ENCODE assay signal across 12 cellular contexts in genomic region chr12:51683763-51684357, GRCh38.
A peak's percentile ranks its signal among the peaks of the same experiment; 100 is the strongest.
DNase-seq lines count a peak whose midpoint lies in the region; FAIRE-seq and TF ChIP-seq lines count a peak whose summit lies in the region.
"Had no signal": no experiment of that assay in that cellular context is flagged by ENCODE, and none has a peak within 500 bp of the region (broad histone marks: within the 10 kb centered on the region; RNA-seq: fewer than 3 reads in every experiment).

No MANE protein-coding gene starts in this region.

- POLR2A ChIA-PET in endothelial cell of umbilical vein (lab: Charles Lee) = interaction anchor here (1.5 kb wide), 1 partner anchor 8 kb away, joined by 4 read pairs; no protein-coding TSS in a partner anchor

- no peak overlapping the region for H3K4me3 Mint-ChIP-seq in neural progenitor cell
- H3K4me3 Mint-ChIP-seq in activated naive CD4-positive, alpha-beta T cell treated with anti-CD3 and anti-CD28 coated beads for 36 hours = no peak overlapping the region

- H3K27me3 Mint-ChIP-seq in neural progenitor cell (ENCODE audit: insufficient read depth, low read depth) = peaks cover 2% of the 10 kb centered on the region
- H3K27me3 Mint-ChIP-seq in activated naive CD4-positive, alpha-beta T cell treated with anti-CD3 and anti-CD28 coated beads for 36 hours (ENCODE audit: low read depth) = no peaks in the 10 kb centered on the region

- peaks cover 8% of the 10 kb centered on the region for H3K36me3 Mint-ChIP-seq in neural progenitor cell
- H3K36me3 Mint-ChIP-seq in activated naive CD4-positive, alpha-beta T cell treated with anti-CD3 and anti-CD28 coated beads for 36 hours (ENCODE audit: low read depth) = no peaks in the 10 kb centered on the region

- DNase-seq in DMS53 treated with DMSO at 0.1 percent for 48 hours (lab: John Stamatoyannopoulos, UW; ENCODE audit: unreplicated experiment) (peak; percentile 33), NCI-H460 (ENCODE audit: extremely low read depth, low read depth) (peak; percentile 18), endothelial cell of umbilical vein (ENCODE audit: low read depth, low spot score) (peak; percentile 91), neural progenitor cell (ENCODE audit: low spot score) (no peak), NCI-H510A treated with DMSO at 0.1 percent for 48 hours (lab: John Stamatoyannopoulos, UW) (no peak), RCC 7860 (ENCODE audit: low spot score) (no peak)
- DNase-seq in activated naive CD4-positive, alpha-beta T cell treated with anti-CD3 and anti-CD28 coated beads for 36 hours = no peak
- no peak for DNase-seq in activated naive CD4-positive, alpha-beta T cell treated with anti-CD3 and anti-CD28 coated beads, Interleukin-2, amount 50 U/mL, for 16 hours
- DNase-seq: activated CD4-positive, CD25-positive, alpha-beta regulatory T cell; activated naive CD4-positive, alpha-beta T cell treated with Interleukin-2 at 50 U/mL for 16 hours; stimulated activated CD4-positive, alpha-beta T cell treated with anti-CD3 and anti-CD28 coated beads, Interleukin-4, amount 100 ng/mL, for 4 hours; upper lobe of left lung had no signal

- no peaks in the 10 kb centered on the region for H3K27me3 ChIP-seq in endothelial cell of umbilical vein (ENCODE audit: control insufficient read depth in 2 of 2, insufficient read depth in 2 of 2, low read length in 2 of 2)
- H3K27me3 ChIP-seq in neural progenitor cell = no peaks in the 10 kb centered on the region
- H3K27me3 ChIP-seq: upper lobe of left lung had no signal

- H3K79me2 ChIP-seq in endothelial cell of umbilical vein (ENCODE audit: control insufficient read depth, insufficient read depth, low read length) = peaks cover 20% of the 10 kb centered on the region
- no peaks in the 10 kb centered on the region for H3K79me2 ChIP-seq in neural progenitor cell (ENCODE audit: low read depth)

- TF ChIP-seq CTCF in endothelial cell of umbilical vein (IDR thresholded peaks at IDR 0.05; ENCODE audit: extremely low read depth in 1 of 2, insufficient read depth in 1 of 2, low read depth in 1 of 2, low read length in 2 of 2) (no peak), neural progenitor cell (IDR thresholded peaks at IDR 0.05) (no peak)

- H3K4me3 ChIP-seq in endothelial cell of umbilical vein (replicated peaks in 1 of 3; ENCODE audit: insufficient read depth in 1 of 3, low read depth in 1 of 3, low read length in 3 of 3) = peak overlapping the region in 1 of 3 experiments; percentile 13
- H3K4me3 ChIP-seq in neural progenitor cell = no peak overlapping the region
- H3K4me3 ChIP-seq: upper lobe of left lung had no signal

- FAIRE-seq in endothelial cell of umbilical vein (lab: Jason Lieb, UNC) = peak; percentile 62
- FAIRE-seq in RCC 7860 (lab: Jason Lieb, UNC) = no peak

- H2AFZ ChIP-seq in endothelial cell of umbilical vein (ENCODE audit: low read depth, low read length) = peak overlapping the region; percentile 87
- H2AFZ ChIP-seq in neural progenitor cell (replicated peaks) = no peak overlapping the region

- peaks cover 55% of the 10 kb centered on the region for H3K4me1 Mint-ChIP-seq in neural progenitor cell
- H3K4me1 Mint-ChIP-seq in activated naive CD4-positive, alpha-beta T cell treated with anti-CD3 and anti-CD28 coated beads for 36 hours (ENCODE audit: low read depth) = no peaks in the 10 kb centered on the region

- H3K27ac ChIP-seq in endothelial cell of umbilical vein (ENCODE audit: insufficient read depth, low read depth, low read length) = peak overlapping the region; percentile 55
- no peak overlapping the region for H3K27ac ChIP-seq in neural progenitor cell
- H3K27ac ChIP-seq: upper lobe of left lung had no signal

- H3K9me3 ChIP-seq in endothelial cell of umbilical vein (replicated peaks; ENCODE audit: control insufficient read depth, insufficient read depth, low read length) (no peaks in the 10 kb centered on the region), neural progenitor cell (ENCODE audit: low read depth) (no peaks in the 10 kb centered on the region)
- H3K9me3 ChIP-seq: upper lobe of left lung had no signal

- no peak for TF ChIP-seq POLR2A in endothelial cell of umbilical vein (IDR thresholded peaks at IDR 0.05; ENCODE audit: low read depth, low read length)

- H3K9me1 ChIP-seq in endothelial cell of umbilical vein (replicated peaks; ENCODE audit: control insufficient read depth, extremely low read depth, insufficient read depth, low read length) = no peaks in the 10 kb centered on the region

- peak overlapping the region; percentile 45 for H3K9ac ChIP-seq in endothelial cell of umbilical vein (replicated peaks; ENCODE audit: extremely low read depth, insufficient read depth, low read length)
- H3K9ac ChIP-seq in neural progenitor cell = no peak overlapping the region

- H3F3A ChIP-seq in neural progenitor cell (ENCODE audit: low read depth) = no peaks in the 10 kb centered on the region

- H3K4me2 ChIP-seq in endothelial cell of umbilical vein (ENCODE audit: insufficient read depth, low read length) (peak overlapping the region; percentile 56), neural progenitor cell (no peak overlapping the region)

- H3K9me3 Mint-ChIP-seq in neural progenitor cell = no peaks in the 10 kb centered on the region
- no peaks in the 10 kb centered on the region for H3K9me3 Mint-ChIP-seq in activated naive CD4-positive, alpha-beta T cell treated with anti-CD3 and anti-CD28 coated beads for 36 hours

- H3K4me1 ChIP-seq in endothelial cell of umbilical vein (ENCODE audit: control insufficient read depth, extremely low read depth, insufficient read depth, low read length) = peaks cover 46% of the 10 kb centered on the region
- H3K4me1 ChIP-seq in neural progenitor cell = no peaks in the 10 kb centered on the region

- CTCF ChIA-PET in endothelial cell of umbilical vein (lab: Charles Lee) = interaction anchor here (0.5 to 1.7 kb wide), 8 partner anchors 10 to 344 kb away, joined by 3 to 9 read pairs (median 4); partner anchors contain the start of gene SCN8A
- CTCF ChIA-PET in activated naive CD4-positive, alpha-beta T cell treated with anti-CD3 and anti-CD28 coated beads for 36 hours (lab: Charles Lee) = interaction anchor here (1.2 kb wide), 1 partner anchor 44 kb away, joined by 3 read pairs; no protein-coding TSS in a partner anchor

- no TSS peak for BruUV-seq in endothelial cell of umbilical vein (replicated peaks; lab: Mats Ljungman, UMichigan)

- intact Hi-C loops in endothelial cell of umbilical vein (cut with micrococcal nuclease) = loop anchor here (10.0 kb wide), 1 partner anchor 191 kb away; no protein-coding TSS in a partner anchor
- intact Hi-C loops in activated naive CD4-positive, alpha-beta T cell treated with anti-CD3 and anti-CD28 coated beads for 36 hours (cut with micrococcal nuclease) = no loop called here

- H3K27ac Mint-ChIP-seq in neural progenitor cell = peak overlapping the region; percentile 69
- H3K27ac Mint-ChIP-seq in activated naive CD4-positive, alpha-beta T cell treated with anti-CD3 and anti-CD28 coated beads for 36 hours = no peak overlapping the region

- H3K36me3 ChIP-seq in endothelial cell of umbilical vein (ENCODE audit: control insufficient read depth in 2 of 2, extremely low read depth in 1 of 2, insufficient read depth in 2 of 2, low read length in 2 of 2) (no peaks in the 10 kb centered on the region), neural progenitor cell (no peaks in the 10 kb centered on the region)
- H3K36me3 ChIP-seq: upper lobe of left lung had no signal

- dilution Hi-C loops in endothelial cell of umbilical vein (cut with MboI; ENCODE audit: extremely low pct_ligation_motif_present, low sequenced_read_pairs) = no loop called here

- no peaks in the 10 kb centered on the region for H4K20me1 ChIP-seq in endothelial cell of umbilical vein (replicated peaks; ENCODE audit: control insufficient read depth, extremely low read depth, insufficient read depth, low read length)
- no peaks in the 10 kb centered on the region for H4K20me1 ChIP-seq in neural progenitor cell (ENCODE audit: low read depth)

TF ChIP-seq in endothelial cell of umbilical vein, 7 proteins besides CTCF, POLR2A, EP300 and RAD21:
- TF ChIP-seq MYC (IDR thresholded peaks at IDR 0.05; ENCODE audit: low read depth, low read length) (no peak), GATA2 (IDR thresholded peaks at IDR 0.05; ENCODE audit: insufficient read depth, insufficient read length, low read depth, low read length) (no peak), FOS (IDR thresholded peaks at IDR 0.05; ENCODE audit: borderline replicate concordance, insufficient read depth, low read length) (peak; percentile 61), EZH2 (IDR thresholded peaks at IDR 0.05; ENCODE audit: borderline replicate concordance, low read depth, low read length, severe bottlenecking) (no peak), POLR2AphosphoS5 (IDR thresholded peaks at IDR 0.05; ENCODE audit: insufficient read depth, low read depth, low read length) (no peak), JUN (IDR thresholded peaks at IDR 0.05; ENCODE audit: borderline replicate concordance, insufficient read depth, insufficient read length, low read depth) (peak; percentile 64), MAX (IDR thresholded peaks at IDR 0.05; ENCODE audit: insufficient read depth, insufficient read length) (no peak)

Comparison
In these comparisons a context has a peak if more than half of its experiments do, and no peak if none do; other contexts are left out.
1. DNase-seq: peak in DMS53 treated with DMSO at 0.1 percent for 48 hours (single experiment), NCI-H460 (single experiment) and endothelial cell of umbilical vein (single experiment); none in neural progenitor cell (single experiment), NCI-H510A treated with DMSO at 0.1 percent for 48 hours (single experiment), activated naive CD4-positive, alpha-beta T cell treated with anti-CD3 and anti-CD28 coated beads for 36 hours (single experiment), RCC 7860 (single experiment) and activated naive CD4-positive, alpha-beta T cell treated with anti-CD3 and anti-CD28 coated beads, Interleukin-2, amount 50 U/mL, for 16 hours (single experiment).